In the genomic region with DNA sequence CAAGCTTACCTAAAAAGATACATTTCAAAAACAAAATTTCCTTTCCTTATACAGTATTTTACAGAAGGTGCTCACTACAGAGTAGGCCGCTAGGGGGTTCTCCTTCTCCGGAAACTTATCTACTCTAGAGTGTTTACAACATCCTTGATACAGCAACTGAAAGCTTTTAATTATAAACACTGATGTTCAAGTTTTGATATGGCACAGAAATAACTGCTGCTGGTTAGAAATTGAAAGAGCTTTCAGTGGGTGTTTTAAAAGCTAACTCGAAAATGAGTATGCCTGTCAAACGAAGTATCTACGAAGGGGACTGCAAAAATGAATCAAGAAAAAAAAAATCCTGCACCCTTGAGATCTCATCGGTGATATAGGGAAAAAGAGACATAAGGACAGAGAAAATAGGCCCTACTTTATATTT, we compare ENCODE assay signal across 7 cellular contexts. TPM values are rescaled to one million over a fixed set of nuclear protein-coding genes. Genes with fewer than 3 reads are reported as not detected.
DNase-seq lines count a peak whose midpoint lies in the region; ATAC-seq and TF ChIP-seq lines count a peak whose summit lies in the region.

No MANE protein-coding gene starts in this region.

- no peak overlapping the region for H3K23ac ChIP-seq in trophoblast cell (ENCODE audit: low read length)

- peak; percentile 66 for TF ChIP-seq CTCF in GM10266 (IDR thresholded peaks at IDR 0.05; ENCODE audit: control insufficient read depth, insufficient read depth, low read depth, missing control alignments)
- TF ChIP-seq CTCF in HL-60 (IDR thresholded peaks at IDR 0.05; ENCODE audit: insufficient read depth, low read length), result peak; percentile 31
- TF ChIP-seq CTCF in PC-9 (conservative IDR thresholded peaks at IDR 0.05), result peak; percentile 89

- H3K79me2 ChIP-seq in PC-9 (ENCODE audit: low read depth) (peaks cover 67% of the 10 kb centered on the region), trophoblast cell (ENCODE audit: control insufficient read depth, insufficient read depth, low read length, poor library complexity) (peaks cover 9% of the 10 kb centered on the region)

- H3K27ac ChIP-seq in HL-60 (replicated peaks), result peak overlapping the region; percentile 79
- H3K27ac ChIP-seq in PC-9, result peak overlapping the region; percentile 92
- H3K27ac ChIP-seq in trophoblast cell (ENCODE audit: low read depth, low read length), result peak overlapping the region; percentile 74

- H3K9me3 ChIP-seq in PC-9 (ENCODE audit: insufficient read depth, low read depth) (no peaks in the 10 kb centered on the region), trophoblast cell (ENCODE audit: insufficient read depth, low read depth, low read length) (peaks cover 2% of the 10 kb centered on the region)

- H3K4ac ChIP-seq in trophoblast cell (ENCODE audit: low read depth, low read length), result no peak overlapping the region

- CTCF ChIA-PET in PC-9 (lab: Charles Lee), result interaction anchor here (0.9 to 1.2 kb wide), 3 partner anchors 17 to 28 kb away, joined by 4 to 6 read pairs (median 5); a partner anchor contains a TSS

- H3K4me2 ChIP-seq in PC-9 (peak overlapping the region; percentile 86), trophoblast cell (ENCODE audit: low read length) (peak overlapping the region; percentile 82)

- H3F3A ChIP-seq in PC-9 (ENCODE audit: insufficient read depth, low read depth), result peaks cover 36% of the 10 kb centered on the region

- peaks cover 43% of the 10 kb centered on the region for H3K4me1 Mint-ChIP-seq in activated naive CD8-positive, alpha-beta T cell treated with anti-CD3 and anti-CD28 coated beads, Interleukin-2, amount 10 ng/mL, durations not matched to agents 7 days and 5 days

- no peak overlapping the region for H3K18ac ChIP-seq in trophoblast cell (ENCODE audit: low read length)

- H3K4me3 Mint-ChIP-seq in activated naive CD8-positive, alpha-beta T cell treated with anti-CD3 and anti-CD28 coated beads, Interleukin-2, amount 10 ng/mL, durations not matched to agents 7 days and 5 days, result peak overlapping the region; percentile 99

- H3K4me3 ChIP-seq in HL-60 (replicated peaks; ENCODE audit: insufficient read depth, low read length) (peak overlapping the region; percentile 96), PC-9 (peak overlapping the region; percentile 93), trophoblast cell (ENCODE audit: low read depth, low read length) (peak overlapping the region; percentile 100)

- H4K8ac ChIP-seq in trophoblast cell (ENCODE audit: low read depth, low read length), result no peak overlapping the region

- H3K9me2 ChIP-seq in PC-9 (ENCODE audit: insufficient read depth), result no peaks in the 10 kb centered on the region

- H3K27me3 ChIP-seq in HL-60 (ENCODE audit: insufficient read depth, poor library complexity, severe bottlenecking) (no peaks in the 10 kb centered on the region), PC-9 (ENCODE audit: insufficient read depth, low read depth) (no peaks in the 10 kb centered on the region), trophoblast cell (ENCODE audit: insufficient read depth, low read length) (no peaks in the 10 kb centered on the region)

- no CpG with 5 or more reads among the region's 6 CpGs for WGBS in trophoblast cell (ENCODE audit: extremely low coverage, insufficient coverage, insufficient read length)

- H3K14ac ChIP-seq in trophoblast cell (ENCODE audit: low read length), result no peak overlapping the region

- H3K9ac ChIP-seq in trophoblast cell (ENCODE audit: low read length), result peak overlapping the region; percentile 100

- H3K36me3 ChIP-seq in PC-9 (ENCODE audit: low read depth) (peaks cover 45% of the 10 kb centered on the region), trophoblast cell (ENCODE audit: control insufficient read depth in 1 of 2, insufficient read depth in 2 of 2, low read length in 2 of 2) (peaks cover 2 to 13% of the 10 kb centered on the region in 2 experiments)

- no peak overlapping the region for H2AK5ac ChIP-seq in trophoblast cell (ENCODE audit: low read length)

- H2AFZ ChIP-seq in PC-9 (peak overlapping the region; percentile 85; the same call in 1 of the 2 replicates), trophoblast cell (ENCODE audit: insufficient read depth, low read length, poor library complexity) (no peak overlapping the region)

- intact Hi-C loops in PC-9 (cut with micrococcal nuclease; ENCODE audit: unreplicated experiment) (loop anchor here (1.0 to 10.0 kb wide), 4 partner anchors 23 to 702 kb away; a partner anchor contains a TSS), Right ventricle myocardium superior (cut with DNase I) (no loop called here)

- no TSS peak for BruUV-seq in PC-9 (replicated peaks; lab: Mats Ljungman, UMichigan)

- H2BK120ac ChIP-seq in trophoblast cell (ENCODE audit: insufficient read depth, low read length, poor library complexity), result no peak overlapping the region

- H3K36me3 Mint-ChIP-seq in activated naive CD8-positive, alpha-beta T cell treated with anti-CD3 and anti-CD28 coated beads, Interleukin-2, amount 10 ng/mL, durations not matched to agents 7 days and 5 days, result peaks cover 12% of the 10 kb centered on the region

- H4K20me1 ChIP-seq in PC-9 (ENCODE audit: insufficient read depth), result 0 out of 2 replicates have a peak, but pooled peaks cover 9% of the 10 kb centered on the region

- DNase-seq in GM10266 (ENCODE audit: extremely low spot score) (peak; percentile 58), HL-60 (ENCODE audit: low read depth in 1 of 2, low spot score in 1 of 2) (peak; percentile 28 to 62), PC-9 (no peak), Right ventricle myocardium superior (no peak), trophoblast cell (peak; percentile 48 to 77)
- DNase-seq in activated naive CD8-positive, alpha-beta T cell treated with anti-CD3 and anti-CD28 coated beads, Interleukin-2, amount 10 ng/mL, durations not matched to agents 7 days and 5 days, result no peak

- peaks cover 18% of the 10 kb centered on the region for H3K79me1 ChIP-seq in trophoblast cell (ENCODE audit: low read length)

- H4K91ac ChIP-seq in trophoblast cell (ENCODE audit: low read depth, low read length), result no peak overlapping the region

- no peak for ATAC-seq in activated naive CD8-positive, alpha-beta T cell treated with anti-CD3 and anti-CD28 coated beads, Interleukin-2, amount 10 ng/mL, durations not matched to agents 7 days and 5 days (ENCODE audit: low read depth)
- ATAC-seq in Right ventricle myocardium superior (ENCODE audit: poor library complexity), result peak; percentile 56
- ATAC-seq in GM18858 (IDR thresholded peaks at IDR 0.05; ENCODE audit: unreplicated experiment), result no peak

- H3K27me3 Mint-ChIP-seq in activated naive CD8-positive, alpha-beta T cell treated with anti-CD3 and anti-CD28 coated beads, Interleukin-2, amount 10 ng/mL, durations not matched to agents 7 days and 5 days, result no peaks in the 10 kb centered on the region

- POLR2A ChIA-PET in PC-9 (lab: Charles Lee; ENCODE audit: unreplicated experiment), result interaction anchor here (0.5 to 3.1 kb wide), 6 partner anchors 18 to 426 kb away, joined by 3 to 15 read pairs (median 8); a partner anchor contains a TSS
- POLR2A ChIA-PET in activated naive CD8-positive, alpha-beta T cell treated with anti-CD3 and anti-CD28 coated beads, Interleukin-2, amount 10 ng/mL, durations not matched to agents 7 days and 5 days (lab: Charles Lee), result interaction anchor here (0.8 to 1.2 kb wide), 3 partner anchors 21 to 128 kb away, joined by 3 to 5 read pairs (median 4); a partner anchor contains a TSS

- H3K4me1 ChIP-seq in PC-9 (replicated peaks; ENCODE audit: insufficient read depth) (peaks cover 58% of the 10 kb centered on the region), trophoblast cell (ENCODE audit: control insufficient read depth in 1 of 2, insufficient read depth in 2 of 2, low read length in 2 of 2) (peaks cover 3 to 12% of the 10 kb centered on the region in 2 experiments)

- no peak overlapping the region for H2BK12ac ChIP-seq in trophoblast cell (ENCODE audit: low read length)

- peak overlapping the region; percentile 35 for H2BK5ac ChIP-seq in trophoblast cell (ENCODE audit: low read depth, low read length, poor library complexity)

- no peak overlapping the region for H4K12ac ChIP-seq in trophoblast cell (ENCODE audit: low read depth, low read length)

- peak overlapping the region; percentile 89 for H3K27ac Mint-ChIP-seq in activated naive CD8-positive, alpha-beta T cell treated with anti-CD3 and anti-CD28 coated beads, Interleukin-2, amount 10 ng/mL, durations not matched to agents 7 days and 5 days

- H3K9me3 Mint-ChIP-seq in activated naive CD8-positive, alpha-beta T cell treated with anti-CD3 and anti-CD28 coated beads, Interleukin-2, amount 10 ng/mL, durations not matched to agents 7 days and 5 days, result no peaks in the 10 kb centered on the region

RNA-seq across cellular contexts. Expression of a gene that starts 1.0 kb away (rescaled TPM):
- total RNA-seq in PC-9 (2021) (11.2 and 12.5 TPM in 2 replicates), Right ventricle myocardium superior (4.0 TPM)
- 10 to 100 TPM; 10.1 to 10.2 TPM for total RNA-seq in activated naive CD8-positive, alpha-beta T cell treated with anti-CD3 and anti-CD28 coated beads, Interleukin-2, amount 10 ng/mL, durations not matched to agents 7 days and 5 days
- polyA plus RNA-seq in trophoblast cell (2013), result 9.4 and 9.6 TPM in 2 replicates

RNA-seq across cellular contexts. Expression of a gene that starts 3.1 kb away (rescaled TPM):
- 16.3 and 28.0 TPM in 2 replicates for total RNA-seq in PC-9 (2021)
- total RNA-seq in activated naive CD8-positive, alpha-beta T cell treated with anti-CD3 and anti-CD28 coated beads, Interleukin-2, amount 10 ng/mL, durations not matched to agents 7 days and 5 days, result 1 to 10 TPM; 4.6 to 4.8 TPM
- total RNA-seq in Right ventricle myocardium superior, result 77.9 TPM
- 7.5 and 7.6 TPM in 2 replicates for polyA plus RNA-seq in trophoblast cell (2013)

RNA-seq across cellular contexts. Expression of a gene that starts 17.4 kb away (rescaled TPM):
- 30.2 and 36.7 TPM in 2 replicates for total RNA-seq in PC-9 (2021)
- total RNA-seq in activated naive CD8-positive, alpha-beta T cell treated with anti-CD3 and anti-CD28 coated beads, Interleukin-2, amount 10 ng/mL, durations not matched to agents 7 days and 5 days, result not detected
- 0.81 TPM for total RNA-seq in Right ventricle myocardium superior
- 2.6 and 2.8 TPM in 2 replicates for polyA plus RNA-seq in trophoblast cell (2013)

RNA-seq across cellular contexts. Expression of a gene that starts 38.7 kb away (rescaled TPM):
- total RNA-seq in PC-9 (2021), result 1.4 and 4.2 TPM in 2 replicates
- total RNA-seq in activated naive CD8-positive, alpha-beta T cell treated with anti-CD3 and anti-CD28 coated beads, Interleukin-2, amount 10 ng/mL, durations not matched to agents 7 days and 5 days, result 1 to 10 TPM; 1.0 to 2.7 TPM
- total RNA-seq in Right ventricle myocardium superior, result 0.46 TPM
- 0.37 and 0.42 TPM in 2 replicates for polyA plus RNA-seq in trophoblast cell (2013)

RNA-seq across cellular contexts. Expression of a gene that starts 54.0 kb away (rescaled TPM):
- total RNA-seq in PC-9 (2021), result not detected in 2 replicates
- not detected for total RNA-seq in activated naive CD8-positive, alpha-beta T cell treated with anti-CD3 and anti-CD28 coated beads, Interleukin-2, amount 10 ng/mL, durations not matched to agents 7 days and 5 days
- 0.08 TPM for total RNA-seq in Right ventricle myocardium superior
- polyA plus RNA-seq in trophoblast cell (2013), result not detected in 2 replicates

Comparison
In these comparisons a context has a peak if more than half of its experiments do, and no peak if none do; other contexts are left out.
1. DNase-seq: peak in GM10266 (single experiment), HL-60 (2 of 2) and trophoblast cell (2 of 2); none in PC-9 (0 of 2), activated naive CD8-positive, alpha-beta T cell treated with anti-CD3 and anti-CD28 coated beads, Interleukin-2, amount 10 ng/mL, durations not matched to agents 7 days and 5 days (single experiment) and Right ventricle myocardium superior (single experiment).
2. CTCF ChIP-seq: peak in every context shown above with its lines; median percentile 89 in PC-9; 66 in GM10266; 31 in HL-60.
3. RNA of a gene that starts 17.4 kb away (total RNA-seq): 30.2 to 36.7 TPM in PC-9; 0.81 TPM in Right ventricle myocardium superior (single experiment) and not detected in activated naive CD8-positive, alpha-beta T cell treated with anti-CD3 and anti-CD28 coated beads, Interleukin-2, amount 10 ng/mL, durations not matched to agents 7 days and 5 days; every median in the first group is over 10 times any median in the second.
4. Peak in every context shown above with its lines, with median percentiles within 50 percentile points of each other: H3K27ac ChIP-seq and H3K4me3 ChIP-seq.